8 cellular contexts compared by ENCODE assay signal in the genomic region with DNA sequence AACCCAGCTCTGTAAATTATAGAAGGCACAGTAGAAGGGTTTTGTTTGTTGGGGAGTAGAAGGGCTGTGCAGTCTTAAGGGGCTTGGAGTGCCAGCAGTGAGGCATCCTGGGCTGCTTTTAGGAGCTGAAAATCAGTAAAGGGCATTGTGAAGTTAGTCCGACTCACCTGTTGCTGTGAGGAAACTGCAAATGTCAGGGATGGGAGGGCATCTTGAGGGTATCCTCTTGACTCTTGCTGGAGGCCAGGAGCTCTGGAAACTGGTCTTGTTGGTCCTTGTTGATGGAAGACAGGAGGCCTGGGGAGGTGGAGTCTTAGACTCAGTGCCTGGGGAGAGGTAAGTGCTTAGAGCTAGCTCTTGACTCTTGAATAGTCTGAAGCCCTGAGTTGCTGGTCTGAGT.
"Had no signal": no experiment of that assay in that cellular context is flagged by ENCODE, and none has a peak within 500 bp of the region (broad histone marks: within the 10 kb centered on the region; RNA-seq: fewer than 3 reads in every experiment).

No MANE protein-coding gene starts in this region.

- ATAC-seq: HepG2, K562 had no signal

- H3K4me3 ChIP-seq: K562 had no signal

- H3K9me3 Mint-ChIP-seq: IgD-negative memory B cell had no signal

- H3K4me3 Mint-ChIP-seq: IgD-negative memory B cell had no signal

- H3K27me3 Mint-ChIP-seq: IgD-negative memory B cell had no signal

- DNase-seq: IMR-90, KBM-7, KG1 had no signal

- H3K36me3 Mint-ChIP-seq: IgD-negative memory B cell had no signal

- H3K27ac ChIP-seq: HL-60 had no signal

- FAIRE-seq: HepG2, HTR-8/SVneo, K562 had no signal
